29 cellular contexts compared by ENCODE assay signal in genomic region chr17:68143425-68143824, GRCh38.
"Had no signal": no experiment of that assay in that cellular context is flagged by ENCODE, and none has a peak within 500 bp of the region (broad histone marks: within the 10 kb centered on the region; RNA-seq: fewer than 3 reads in every experiment).

No MANE protein-coding gene starts in this region.

- H3K27ac ChIP-seq: PC-9, RWPE1, SJSA1, SK-N-MC had no signal

- H3K4me1 ChIP-seq: SJSA1 had no signal

- H3K4me2 ChIP-seq: PC-9 had no signal

- H3K4me3 ChIP-seq: MG63, PC-9, SJSA1, SK-N-MC had no signal

- DNase-seq: Kasumi-1, MG63, MV-4-11, NCI-H1092, NCI-H1105, NCI-H1417 treated with DMSO at 0.1 percent for 48 hours, NCI-H1436 treated with DMSO at 0.1 percent for 48 hours, NCI-H1694 treated with DMSO at 0.1 percent for 48 hours, NCI-H187 treated with DMSO at 0.1 percent for 48 hours, NCI-H2029, NCI-H2081, NCI-H2171, NCI-H226, NCI-H446 treated with DMSO at 0.1 percent for 48 hours, NCI-H510A, NCI-H524, NCI-H526, NCI-H69, NCI-H748 treated with DMSO at 0.1 percent for 48 hours, NCI-H82, PC-9, SHP77 treated with DMSO at 0.1 percent for 48 hours, T-cell, T-helper 17 cell had no signal

- H3K36me3 ChIP-seq: MG63, SJSA1 had no signal

- H2AFZ ChIP-seq: PC-9 had no signal

- H3K9me3 ChIP-seq: MG63, SJSA1 had no signal

- H3K27me3 ChIP-seq: MG63 had no signal

- ATAC-seq: Panc1, Right ventricle myocardium inferior, T-cell, T-helper 17 cell had no signal
